In the genomic region with DNA sequence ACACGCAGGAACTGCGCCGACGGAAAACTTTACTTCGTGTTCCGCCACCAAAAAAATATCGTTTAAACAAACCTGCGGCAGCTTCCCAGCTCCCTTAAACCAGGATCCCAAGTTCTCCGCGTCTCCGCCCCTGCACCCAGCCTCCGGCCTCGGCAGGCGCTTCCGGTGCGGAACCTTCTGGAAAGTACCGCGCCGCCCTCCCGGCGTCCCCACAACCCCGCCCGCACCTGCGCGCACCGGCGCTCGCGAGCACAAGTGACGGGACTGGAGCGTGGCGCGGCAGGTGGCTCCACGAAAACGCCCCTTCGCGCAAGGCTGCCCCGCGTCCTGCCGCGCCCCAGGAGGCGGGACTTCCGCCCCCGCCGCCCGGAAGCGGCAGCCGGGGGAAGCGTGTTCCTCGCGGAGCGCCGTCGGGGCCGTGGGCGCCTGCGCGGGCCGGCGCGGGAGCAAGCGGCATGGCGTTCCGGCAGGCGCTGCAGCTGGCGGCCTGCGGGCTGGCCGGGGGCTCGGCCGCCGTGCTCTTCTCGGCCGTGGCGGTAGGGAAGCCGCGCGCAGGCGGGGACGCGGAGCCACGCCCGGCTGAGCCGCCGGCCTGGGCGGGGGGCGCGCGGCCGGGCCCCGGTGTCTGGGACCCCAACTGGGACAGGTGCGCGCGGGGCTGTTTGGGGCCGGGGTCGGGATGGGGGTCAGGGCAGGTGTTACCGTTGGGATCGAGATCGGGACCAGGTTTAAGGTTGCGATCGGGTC, we compare ENCODE assay signal across 8 cellular contexts. TPM values are rescaled to one million over a fixed set of nuclear protein-coding genes. Genes with fewer than 3 reads are reported as not detected.
DNase-seq lines count a peak whose midpoint lies in the region; ATAC-seq, FAIRE-seq and TF ChIP-seq lines count a peak whose summit lies in the region.

A gene (plus strand): TSS at position 421 of the 747 bp plus-strand sequence. CDS start 35 bp downstream, at position 456.

- intact Hi-C loops in transverse colon (cut with DNase I; ENCODE audit: low total_unique reads), result no loop called here

- ATAC-seq in HG02759 (IDR thresholded peaks at IDR 0.05; ENCODE audit: unreplicated experiment), result peak; percentile 91
- peak; percentile 95 for ATAC-seq in activated naive CD8-positive, alpha-beta T cell treated with anti-CD3 and anti-CD28 coated beads, Interleukin-2, amount 10 ng/mL, durations not matched to agents 7 days and 5 days (ENCODE audit: low read depth)

- 0% methylated on average over 60 of the region's 100 CpGs; no CpG with 5 or more reads in 1 of the 2 donors for WGBS in transverse colon (ENCODE audit: low coverage in 1 of 2), 2 donors

- DNase-seq in GM12891 (ENCODE audit: insufficient read length, low spot score), result peak; percentile 94
- DNase-seq in NCI-H1105 treated with DMSO at 0.1 percent for 48 hours (lab: John Stamatoyannopoulos, UW), result peak; percentile 79
- DNase-seq in SW 1271 (lab: John Stamatoyannopoulos, UW), result peak; percentile 45 to 73
- peak; percentile 94 for DNase-seq in activated naive CD8-positive, alpha-beta T cell treated with anti-CD3 and anti-CD28 coated beads, Interleukin-2, amount 10 ng/mL, durations not matched to agents 7 days and 5 days
- DNase-seq in cardiac muscle cell (ENCODE audit: low read depth in 1 of 2, low spot score in 1 of 2), result peak; percentile 86 to 87
- DNase-seq in pons (ENCODE audit: low spot score), result peak; percentile 67
- peak; percentile 93 for DNase-seq in transverse colon

- in situ Hi-C loops in transverse colon (cut with MboI; ENCODE audit: low pct_ligation_motif_present in 1 of 4, low pct_unique_long_range_greater_than_20kb in 1 of 4, low sequenced_read_pairs in 3 of 4), result no loop called here

- H3K4me1 ChIP-seq in cardiac muscle cell (ENCODE audit: low read depth) (peaks cover 9% of the 10 kb centered on the region), transverse colon (peaks cover 7 to 24% (median 16%) of the 10 kb centered on the region in 4 donors)

- H3K36me3 ChIP-seq in cardiac muscle cell (peaks cover under 1% of the 10 kb centered on the region), transverse colon (peaks cover 0 to 5% (median 0%) of the 10 kb centered on the region in 4 donors)

- H3K27me3 ChIP-seq in cardiac muscle cell (no peaks in the 10 kb centered on the region), transverse colon (no peaks in the 10 kb centered on the region)

- no peaks in the 10 kb centered on the region for H3K27me3 Mint-ChIP-seq in activated naive CD8-positive, alpha-beta T cell treated with anti-CD3 and anti-CD28 coated beads, Interleukin-2, amount 10 ng/mL, durations not matched to agents 7 days and 5 days

- FAIRE-seq in GM12891 (lab: Jason Lieb, UNC), result peak; percentile 99

- H3K36me3 Mint-ChIP-seq in activated naive CD8-positive, alpha-beta T cell treated with anti-CD3 and anti-CD28 coated beads, Interleukin-2, amount 10 ng/mL, durations not matched to agents 7 days and 5 days, result peaks cover 12% of the 10 kb centered on the region

- no peaks in the 10 kb centered on the region for H3K9me3 ChIP-seq in cardiac muscle cell (ENCODE audit: low read depth)
- no peaks in the 10 kb centered on the region for H3K9me3 ChIP-seq in transverse colon

- H3K4me3 ChIP-seq in cardiac muscle cell (peak within 1 kb of the TSS; percentile 63), transverse colon (peak within 1 kb of the TSS; percentile 90 to 94 (median 93))

- TF ChIP-seq POLR2A in GM12891 (IDR thresholded peaks at IDR 0.05; ENCODE audit: low read depth, low read length), result peak; percentile 79
- TF ChIP-seq POLR2A in transverse colon (IDR thresholded peaks at IDR 0.05), result peak; percentile 78

- peaks cover 17% of the 10 kb centered on the region for H3K4me1 Mint-ChIP-seq in activated naive CD8-positive, alpha-beta T cell treated with anti-CD3 and anti-CD28 coated beads, Interleukin-2, amount 10 ng/mL, durations not matched to agents 7 days and 5 days

- peak within 1 kb of the TSS; percentile 80 for H3K27ac Mint-ChIP-seq in activated naive CD8-positive, alpha-beta T cell treated with anti-CD3 and anti-CD28 coated beads, Interleukin-2, amount 10 ng/mL, durations not matched to agents 7 days and 5 days

- peak within 1 kb of the TSS; percentile 92 for H3K4me3 Mint-ChIP-seq in activated naive CD8-positive, alpha-beta T cell treated with anti-CD3 and anti-CD28 coated beads, Interleukin-2, amount 10 ng/mL, durations not matched to agents 7 days and 5 days

- TF ChIP-seq CTCF in cardiac muscle cell (IDR thresholded peaks at IDR 0.05; ENCODE audit: low read depth, low read length) (no peak), transverse colon (IDR thresholded peaks at IDR 0.05) (no peak)

- POLR2A ChIA-PET in activated naive CD8-positive, alpha-beta T cell treated with anti-CD3 and anti-CD28 coated beads, Interleukin-2, amount 10 ng/mL, durations not matched to agents 7 days and 5 days (lab: Charles Lee), result interaction anchor here (0.6 to 1.6 kb wide), 7 partner anchors 8 to 195 kb away, joined by 3 to 5 read pairs (median 3); a partner anchor contains a TSS

- H3K27ac ChIP-seq in cardiac muscle cell (peak within 1 kb of the TSS; percentile 80), transverse colon (peak within 1 kb of the TSS; percentile 82 to 91 (median 84))

- no peak for TF ChIP-seq EP300 in transverse colon (IDR thresholded peaks at IDR 0.05; ENCODE audit: low read depth)

- H3K9me3 Mint-ChIP-seq in activated naive CD8-positive, alpha-beta T cell treated with anti-CD3 and anti-CD28 coated beads, Interleukin-2, amount 10 ng/mL, durations not matched to agents 7 days and 5 days, result no peaks in the 10 kb centered on the region

TF ChIP-seq in GM12891, 5 proteins besides CTCF, POLR2A, EP300 and RAD21:
- TF ChIP-seq PAX5 (IDR thresholded peaks at IDR 0.05; ENCODE audit: insufficient read depth, low read length, severe bottlenecking), result peak; percentile 89
- peak; percentile 79 for TF ChIP-seq POLR2AphosphoS5 (IDR thresholded peaks at IDR 0.05; ENCODE audit: low read depth, low read length)
- no peak; the same call in 1 of the 2 replicates for TF ChIP-seq POU2F2 (IDR thresholded peaks at IDR 0.05; ENCODE audit: low read depth, low read length)
- TF ChIP-seq SPI1 (IDR thresholded peaks at IDR 0.05; ENCODE audit: low read depth, low read length), result peak; percentile 53; the same call in 1 of the 2 replicates
- TF ChIP-seq TAF1 (IDR thresholded peaks at IDR 0.05; ENCODE audit: low read depth, low read length), result no peak

RNA-seq across cellular contexts. Expression of the gene that starts here (rescaled TPM):
- polyA plus RNA-seq in GM12891 (2012; ENCODE audit: low read depth, missing spikeins), result 19.8 TPM
- total RNA-seq in activated naive CD8-positive, alpha-beta T cell treated with anti-CD3 and anti-CD28 coated beads, Interleukin-2, amount 10 ng/mL, durations not matched to agents 7 days and 5 days, result 10 to 100 TPM; 34.3 to 41.8 TPM
- total RNA-seq in cardiac muscle cell, result 23.8 and 42.0 TPM in 2 replicates
- 18.4 and 28.5 TPM in 2 replicates for polyA plus RNA-seq in cardiac muscle cell
- total RNA-seq in transverse colon, result 10 to 100 TPM; 16.7 to 43.6 (median 25.4) TPM

Comparison
In these comparisons a context has a peak if more than half of its experiments do, and no peak if none do; other contexts are left out.
1. Peak in every context shown above with its lines: DNase-seq, ATAC-seq, H3K4me3 ChIP-seq and H3K27ac ChIP-seq.